In the genomic region with DNA sequence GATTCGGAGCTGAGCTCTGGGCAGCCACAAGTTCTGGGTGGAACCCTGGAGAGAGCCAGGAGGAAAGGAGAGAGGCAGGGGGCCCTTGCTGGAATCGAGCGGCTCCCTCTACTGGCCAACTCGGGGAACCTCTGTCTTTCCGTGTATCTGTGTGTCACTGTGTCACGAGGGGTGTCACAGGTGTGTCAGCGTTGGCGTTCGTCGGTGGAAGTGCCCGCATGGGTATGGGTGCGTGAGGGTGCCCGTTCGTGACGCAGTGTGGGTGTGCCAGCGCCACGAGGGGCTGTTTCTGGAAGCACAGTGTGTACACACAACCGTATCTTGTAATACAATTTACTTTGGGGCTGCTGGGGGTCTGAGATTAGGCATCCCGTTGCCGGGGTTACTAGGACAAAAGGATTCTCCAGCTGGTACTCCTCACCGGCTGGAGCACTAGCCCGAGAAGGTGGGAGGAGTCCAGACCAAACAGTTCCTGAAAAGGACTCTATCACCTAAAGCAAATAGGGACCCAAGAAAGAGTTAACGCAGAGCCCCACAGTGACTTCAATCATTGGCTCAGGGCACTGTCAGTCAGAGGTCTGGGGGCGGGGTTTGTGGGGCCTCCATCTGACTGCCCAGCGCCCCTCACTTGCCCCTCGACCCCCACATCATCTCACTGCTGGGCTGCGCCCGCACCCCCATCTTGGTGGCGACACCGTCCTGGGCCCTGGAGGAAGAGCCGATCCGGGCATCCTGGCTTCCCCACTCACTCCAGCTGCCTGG, we compare ENCODE assay signal across 1 cellular context.
TF ChIP-seq lines count a peak whose summit lies in the region.

No MANE protein-coding gene starts in this region.

TF ChIP-seq in HepG2, 621 proteins besides CTCF, POLR2A, EP300 and RAD21 (continued from another document and continues in another):
- TF ChIP-seq, protein P1, sequence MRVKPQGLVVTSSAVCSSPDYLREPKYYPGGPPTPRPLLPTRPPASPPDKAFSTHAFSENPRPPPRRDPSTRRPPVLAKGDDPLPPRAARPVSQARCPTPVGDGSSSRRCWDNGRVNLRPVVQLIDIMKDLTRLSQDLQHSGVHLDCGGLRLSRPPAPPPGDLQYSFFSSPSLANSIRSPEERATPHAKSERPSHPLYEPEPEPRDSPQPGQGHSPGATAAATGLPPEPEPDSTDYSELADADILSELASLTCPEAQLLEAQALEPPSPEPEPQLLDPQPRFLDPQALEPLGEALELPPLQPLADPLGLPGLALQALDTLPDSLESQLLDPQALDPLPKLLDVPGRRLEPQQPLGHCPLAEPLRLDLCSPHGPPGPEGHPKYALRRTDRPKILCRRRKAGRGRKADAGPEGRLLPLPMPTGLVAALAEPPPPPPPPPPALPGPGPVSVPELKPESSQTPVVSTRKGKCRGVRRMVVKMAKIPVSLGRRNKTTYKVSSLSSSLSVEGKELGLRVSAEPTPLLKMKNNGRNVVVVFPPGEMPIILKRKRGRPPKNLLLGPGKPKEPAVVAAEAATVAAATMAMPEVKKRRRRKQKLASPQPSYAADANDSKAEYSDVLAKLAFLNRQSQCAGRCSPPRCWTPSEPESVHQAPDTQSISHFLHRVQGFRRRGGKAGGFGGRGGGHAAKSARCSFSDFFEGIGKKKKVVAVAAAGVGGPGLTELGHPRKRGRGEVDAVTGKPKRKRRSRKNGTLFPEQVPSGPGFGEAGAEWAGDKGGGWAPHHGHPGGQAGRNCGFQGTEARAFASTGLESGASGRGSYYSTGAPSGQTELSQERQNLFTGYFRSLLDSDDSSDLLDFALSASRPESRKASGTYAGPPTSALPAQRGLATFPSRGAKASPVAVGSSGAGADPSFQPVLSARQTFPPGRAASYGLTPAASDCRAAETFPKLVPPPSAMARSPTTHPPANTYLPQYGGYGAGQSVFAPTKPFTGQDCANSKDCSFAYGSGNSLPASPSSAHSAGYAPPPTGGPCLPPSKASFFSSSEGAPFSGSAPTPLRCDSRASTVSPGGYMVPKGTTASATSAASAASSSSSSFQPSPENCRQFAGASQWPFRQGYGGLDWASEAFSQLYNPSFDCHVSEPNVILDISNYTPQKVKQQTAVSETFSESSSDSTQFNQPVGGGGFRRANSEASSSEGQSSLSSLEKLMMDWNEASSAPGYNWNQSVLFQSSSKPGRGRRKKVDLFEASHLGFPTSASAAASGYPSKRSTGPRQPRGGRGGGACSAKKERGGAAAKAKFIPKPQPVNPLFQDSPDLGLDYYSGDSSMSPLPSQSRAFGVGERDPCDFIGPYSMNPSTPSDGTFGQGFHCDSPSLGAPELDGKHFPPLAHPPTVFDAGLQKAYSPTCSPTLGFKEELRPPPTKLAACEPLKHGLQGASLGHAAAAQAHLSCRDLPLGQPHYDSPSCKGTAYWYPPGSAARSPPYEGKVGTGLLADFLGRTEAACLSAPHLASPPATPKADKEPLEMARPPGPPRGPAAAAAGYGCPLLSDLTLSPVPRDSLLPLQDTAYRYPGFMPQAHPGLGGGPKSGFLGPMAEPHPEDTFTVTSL (CRISPR knock-in tag; IDR thresholded peaks at IDR 0.05; ENCODE audit: borderline replicate concordance): no peak; the same call in 1 of the 2 replicates
- TF ChIP-seq NFRKB (IDR thresholded peaks at IDR 0.05): no peak
- no peak for TF ChIP-seq ZC3H4 (CRISPR knock-in tag; IDR thresholded peaks at IDR 0.05; ENCODE audit: borderline replicate concordance)
- TF ChIP-seq, protein P2, sequence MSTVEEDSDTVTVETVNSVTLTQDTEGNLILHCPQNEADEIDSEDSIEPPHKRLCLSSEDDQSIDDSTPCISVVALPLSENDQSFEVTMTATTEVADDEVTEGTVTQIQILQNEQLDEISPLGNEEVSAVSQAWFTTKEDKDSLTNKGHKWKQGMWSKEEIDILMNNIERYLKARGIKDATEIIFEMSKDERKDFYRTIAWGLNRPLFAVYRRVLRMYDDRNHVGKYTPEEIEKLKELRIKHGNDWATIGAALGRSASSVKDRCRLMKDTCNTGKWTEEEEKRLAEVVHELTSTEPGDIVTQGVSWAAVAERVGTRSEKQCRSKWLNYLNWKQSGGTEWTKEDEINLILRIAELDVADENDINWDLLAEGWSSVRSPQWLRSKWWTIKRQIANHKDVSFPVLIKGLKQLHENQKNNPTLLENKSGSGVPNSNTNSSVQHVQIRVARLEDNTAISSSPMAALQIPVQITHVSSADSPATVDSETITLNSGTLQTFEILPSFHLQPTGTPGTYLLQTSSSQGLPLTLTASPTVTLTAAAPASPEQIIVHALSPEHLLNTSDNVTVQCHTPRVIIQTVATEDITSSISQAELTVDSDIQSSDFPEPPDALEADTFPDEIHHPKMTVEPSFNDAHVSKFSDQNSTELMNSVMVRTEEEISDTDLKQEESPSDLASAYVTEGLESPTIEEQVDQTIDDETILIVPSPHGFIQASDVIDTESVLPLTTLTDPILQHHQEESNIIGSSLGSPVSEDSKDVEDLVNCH (CRISPR knock-in tag; IDR thresholded peaks at IDR 0.05): no peak
- no peak; the same call in 1 of the 2 replicates for TF ChIP-seq DMAP1 (CRISPR knock-in tag; IDR thresholded peaks at IDR 0.05)
- no peak for TF ChIP-seq SNAI1 (CRISPR knock-in tag; IDR thresholded peaks at IDR 0.05; ENCODE audit: borderline replicate concordance)
- TF ChIP-seq ZNF460 (CRISPR knock-in tag; IDR thresholded peaks at IDR 0.05; ENCODE audit: borderline replicate concordance): no peak
- TF ChIP-seq SP5 (CRISPR knock-in tag; IDR thresholded peaks at IDR 0.05; ENCODE audit: borderline replicate concordance, low read depth): no peak; the same call in 1 of the 2 replicates
- no peak for TF ChIP-seq ARHGAP35 (CRISPR knock-in tag; IDR thresholded peaks at IDR 0.05; ENCODE audit: borderline replicate concordance)
- TF ChIP-seq KLF15 (CRISPR knock-in tag; IDR thresholded peaks at IDR 0.05; ENCODE audit: borderline replicate concordance): no peak
- TF ChIP-seq ZNF670 (CRISPR knock-in tag; IDR thresholded peaks at IDR 0.05; ENCODE audit: borderline replicate concordance): no peak
- TF ChIP-seq PAF1 (CRISPR knock-in tag; IDR thresholded peaks at IDR 0.05): no peak
- TF ChIP-seq MYNN (CRISPR knock-in tag; IDR thresholded peaks at IDR 0.05; ENCODE audit: low read depth): no peak; the same call in 1 of the 2 replicates
- no peak for TF ChIP-seq SRSF4 (IDR thresholded peaks at IDR 0.05; ENCODE audit: low read depth, low read length, poor library complexity, severe bottlenecking)
- TF ChIP-seq ZSCAN22 (CRISPR knock-in tag; IDR thresholded peaks at IDR 0.05): peak; percentile 85
- TF ChIP-seq ZNF333 (CRISPR knock-in tag; IDR thresholded peaks at IDR 0.05; ENCODE audit: borderline replicate concordance): no peak
- TF ChIP-seq MYC (CRISPR knock-in tag; IDR thresholded peaks at IDR 0.05; ENCODE audit: borderline replicate concordance): 0 out of 2 replicates have a peak, but pooled peaks have one; percentile 14
- TF ChIP-seq ZNF75D (CRISPR knock-in tag; IDR thresholded peaks at IDR 0.05; ENCODE audit: borderline replicate concordance): no peak
- no peak for TF ChIP-seq DPF2 (CRISPR knock-in tag; IDR thresholded peaks at IDR 0.05; ENCODE audit: borderline replicate concordance, low read depth)
- no peak for TF ChIP-seq TAF15 (IDR thresholded peaks at IDR 0.05; ENCODE audit: low read depth, low read length, poor library complexity, severe bottlenecking)
- TF ChIP-seq BORCS8-MEF2B (CRISPR knock-in tag; IDR thresholded peaks at IDR 0.05): peak; percentile 36; the same call in 1 of the 2 replicates
- no peak for TF ChIP-seq ZNF747 (CRISPR knock-in tag; IDR thresholded peaks at IDR 0.05; ENCODE audit: borderline replicate concordance)
- TF ChIP-seq, protein P3, sequence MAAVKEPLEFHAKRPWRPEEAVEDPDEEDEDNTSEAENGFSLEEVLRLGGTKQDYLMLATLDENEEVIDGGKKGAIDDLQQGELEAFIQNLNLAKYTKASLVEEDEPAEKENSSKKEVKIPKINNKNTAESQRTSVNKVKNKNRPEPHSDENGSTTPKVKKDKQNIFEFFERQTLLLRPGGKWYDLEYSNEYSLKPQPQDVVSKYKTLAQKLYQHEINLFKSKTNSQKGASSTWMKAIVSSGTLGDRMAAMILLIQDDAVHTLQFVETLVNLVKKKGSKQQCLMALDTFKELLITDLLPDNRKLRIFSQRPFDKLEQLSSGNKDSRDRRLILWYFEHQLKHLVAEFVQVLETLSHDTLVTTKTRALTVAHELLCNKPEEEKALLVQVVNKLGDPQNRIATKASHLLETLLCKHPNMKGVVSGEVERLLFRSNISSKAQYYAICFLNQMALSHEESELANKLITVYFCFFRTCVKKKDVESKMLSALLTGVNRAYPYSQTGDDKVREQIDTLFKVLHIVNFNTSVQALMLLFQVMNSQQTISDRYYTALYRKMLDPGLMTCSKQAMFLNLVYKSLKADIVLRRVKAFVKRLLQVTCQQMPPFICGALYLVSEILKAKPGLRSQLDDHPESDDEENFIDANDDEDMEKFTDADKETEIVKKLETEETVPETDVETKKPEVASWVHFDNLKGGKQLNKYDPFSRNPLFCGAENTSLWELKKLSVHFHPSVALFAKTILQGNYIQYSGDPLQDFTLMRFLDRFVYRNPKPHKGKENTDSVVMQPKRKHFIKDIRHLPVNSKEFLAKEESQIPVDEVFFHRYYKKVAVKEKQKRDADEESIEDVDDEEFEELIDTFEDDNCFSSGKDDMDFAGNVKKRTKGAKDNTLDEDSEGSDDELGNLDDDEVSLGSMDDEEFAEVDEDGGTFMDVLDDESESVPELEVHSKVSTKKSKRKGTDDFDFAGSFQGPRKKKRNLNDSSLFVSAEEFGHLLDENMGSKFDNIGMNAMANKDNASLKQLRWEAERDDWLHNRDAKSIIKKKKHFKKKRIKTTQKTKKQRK (IDR thresholded peaks at IDR 0.05; ENCODE audit: low read length): no peak
- TF ChIP-seq PCBP2 (optimal IDR thresholded peaks at IDR 0.05; ENCODE audit: low read depth, low read length, poor library complexity, severe bottlenecking): no peak
- TF ChIP-seq, protein P4, sequence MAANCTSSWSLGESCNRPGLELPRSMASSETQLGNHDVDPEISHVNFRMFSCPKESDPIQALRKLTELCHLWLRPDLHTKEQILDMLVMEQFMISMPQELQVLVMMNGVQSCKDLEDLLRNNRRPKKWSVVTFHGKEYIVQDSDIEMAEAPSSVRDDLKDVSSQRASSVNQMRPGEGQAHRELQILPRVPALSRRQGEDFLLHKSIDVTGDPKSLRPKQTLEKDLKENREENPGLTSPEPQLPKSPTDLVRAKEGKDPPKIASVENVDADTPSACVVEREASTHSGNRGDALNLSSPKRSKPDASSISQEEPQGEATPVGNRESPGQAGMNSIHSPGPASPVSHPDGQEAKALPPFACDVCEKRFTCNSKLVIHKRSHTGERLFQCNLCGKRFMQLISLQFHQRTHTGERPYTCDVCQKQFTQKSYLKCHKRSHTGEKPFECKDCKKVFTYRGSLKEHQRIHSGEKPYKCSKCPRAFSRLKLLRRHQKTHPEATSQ (CRISPR knock-in tag; IDR thresholded peaks at IDR 0.05; ENCODE audit: borderline replicate concordance): no peak
- TF ChIP-seq ZNF615 (CRISPR knock-in tag; IDR thresholded peaks at IDR 0.05; ENCODE audit: borderline replicate concordance): no peak
- TF ChIP-seq RARA (CRISPR knock-in tag; IDR thresholded peaks at IDR 0.05): no peak
- no peak for TF ChIP-seq ZNF234 (CRISPR knock-in tag; conservative IDR thresholded peaks at IDR 0.05)
- no peak for TF ChIP-seq ZNF17 (CRISPR knock-in tag; IDR thresholded peaks at IDR 0.05)
- no peak for TF ChIP-seq NFE2L2 (IDR thresholded peaks at IDR 0.05; ENCODE audit: low read length)
- no peak for TF ChIP-seq ATAD3A (CRISPR knock-in tag; IDR thresholded peaks at IDR 0.05)
- no peak for TF ChIP-seq NFE2L1 (CRISPR knock-in tag; IDR thresholded peaks at IDR 0.05; ENCODE audit: borderline replicate concordance)
- TF ChIP-seq PCBP1 (IDR thresholded peaks at IDR 0.05; ENCODE audit: borderline replicate concordance, low read depth, low read length): no peak
- TF ChIP-seq MIER2 (CRISPR knock-in tag; IDR thresholded peaks at IDR 0.05): no peak
- TF ChIP-seq, protein P5, sequence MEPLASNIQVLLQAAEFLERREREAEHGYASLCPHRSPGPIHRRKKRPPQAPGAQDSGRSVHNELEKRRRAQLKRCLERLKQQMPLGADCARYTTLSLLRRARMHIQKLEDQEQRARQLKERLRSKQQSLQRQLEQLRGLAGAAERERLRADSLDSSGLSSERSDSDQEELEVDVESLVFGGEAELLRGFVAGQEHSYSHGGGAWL (CRISPR knock-in tag; IDR thresholded peaks at IDR 0.05): no peak; the same call in 1 of the 2 replicates
- TF ChIP-seq ZNF282 (IDR thresholded peaks at IDR 0.05; ENCODE audit: partially characterized antibody): no peak
- no peak for TF ChIP-seq IKZF1 (IDR thresholded peaks at IDR 0.05)
- TF ChIP-seq SETDB1 (CRISPR knock-in tag; IDR thresholded peaks at IDR 0.05; ENCODE audit: borderline replicate concordance): no peak
- no peak for TF ChIP-seq ZNF549 (CRISPR knock-in tag; IDR thresholded peaks at IDR 0.05)
- peak; percentile 44; the same call in 1 of the 2 replicates for TF ChIP-seq RBFOX2 (IDR thresholded peaks at IDR 0.05; ENCODE audit: low read depth, low read length)
- TF ChIP-seq AHR (CRISPR knock-in tag; IDR thresholded peaks at IDR 0.05): no peak
- TF ChIP-seq SATB2 (CRISPR knock-in tag; IDR thresholded peaks at IDR 0.05): no peak
- TF ChIP-seq ZNF329 (CRISPR knock-in tag; IDR thresholded peaks at IDR 0.05; ENCODE audit: low read depth): no peak
- TF ChIP-seq KDM3A (CRISPR knock-in tag; IDR thresholded peaks at IDR 0.05; ENCODE audit: low read depth): peak; percentile 56
- TF ChIP-seq, protein P6, sequence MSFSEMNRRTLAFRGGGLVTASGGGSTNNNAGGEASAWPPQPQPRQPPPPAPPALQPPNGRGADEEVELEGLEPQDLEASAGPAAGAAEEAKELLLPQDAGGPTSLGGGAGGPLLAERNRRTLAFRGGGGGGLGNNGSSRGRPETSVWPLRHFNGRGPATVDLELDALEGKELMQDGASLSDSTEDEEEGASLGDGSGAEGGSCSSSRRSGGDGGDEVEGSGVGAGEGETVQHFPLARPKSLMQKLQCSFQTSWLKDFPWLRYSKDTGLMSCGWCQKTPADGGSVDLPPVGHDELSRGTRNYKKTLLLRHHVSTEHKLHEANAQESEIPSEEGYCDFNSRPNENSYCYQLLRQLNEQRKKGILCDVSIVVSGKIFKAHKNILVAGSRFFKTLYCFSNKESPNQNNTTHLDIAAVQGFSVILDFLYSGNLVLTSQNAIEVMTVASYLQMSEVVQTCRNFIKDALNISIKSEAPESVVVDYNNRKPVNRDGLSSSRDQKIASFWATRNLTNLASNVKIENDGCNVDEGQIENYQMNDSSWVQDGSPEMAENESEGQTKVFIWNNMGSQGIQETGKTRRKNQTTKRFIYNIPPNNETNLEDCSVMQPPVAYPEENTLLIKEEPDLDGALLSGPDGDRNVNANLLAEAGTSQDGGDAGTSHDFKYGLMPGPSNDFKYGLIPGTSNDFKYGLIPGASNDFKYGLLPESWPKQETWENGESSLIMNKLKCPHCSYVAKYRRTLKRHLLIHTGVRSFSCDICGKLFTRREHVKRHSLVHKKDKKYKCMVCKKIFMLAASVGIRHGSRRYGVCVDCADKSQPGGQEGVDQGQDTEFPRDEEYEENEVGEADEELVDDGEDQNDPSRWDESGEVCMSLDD (CRISPR knock-in tag; IDR thresholded peaks at IDR 0.05; ENCODE audit: borderline replicate concordance): no peak; the same call in 1 of the 2 replicates
- TF ChIP-seq ZNF720 (CRISPR knock-in tag; IDR thresholded peaks at IDR 0.05): no peak
- TF ChIP-seq, protein P7, sequence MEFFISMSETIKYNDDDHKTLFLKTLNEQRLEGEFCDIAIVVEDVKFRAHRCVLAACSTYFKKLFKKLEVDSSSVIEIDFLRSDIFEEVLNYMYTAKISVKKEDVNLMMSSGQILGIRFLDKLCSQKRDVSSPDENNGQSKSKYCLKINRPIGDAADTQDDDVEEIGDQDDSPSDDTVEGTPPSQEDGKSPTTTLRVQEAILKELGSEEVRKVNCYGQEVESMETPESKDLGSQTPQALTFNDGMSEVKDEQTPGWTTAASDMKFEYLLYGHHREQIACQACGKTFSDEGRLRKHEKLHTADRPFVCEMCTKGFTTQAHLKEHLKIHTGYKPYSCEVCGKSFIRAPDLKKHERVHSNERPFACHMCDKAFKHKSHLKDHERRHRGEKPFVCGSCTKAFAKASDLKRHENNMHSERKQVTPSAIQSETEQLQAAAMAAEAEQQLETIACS (CRISPR knock-in tag; IDR thresholded peaks at IDR 0.05): no peak
